Comparison of ENCODE assay signal across 20 cellular contexts in genomic region chr2:10016001-10016801, GRCh38.
"Had no signal": no experiment of that assay in that cellular context is flagged by ENCODE, and none has a peak within 500 bp of the region (broad histone marks: within the 10 kb centered on the region; RNA-seq: fewer than 3 reads in every experiment).

No MANE protein-coding gene starts in this region.

- FAIRE-seq: endothelial cell of umbilical vein had no signal

- H3K4me3 ChIP-seq: mucosa of descending colon, skin epidermis, tibial nerve had no signal

- ATAC-seq: activated CD4-positive, alpha-beta T cell treated with anti-CD3 and anti-CD28 coated beads for 36 hours; activated CD8-positive, alpha-beta T cell treated with anti-CD3 and anti-CD28 coated beads for 36 hours; activated T-cell treated with anti-CD3 and anti-CD28 coated beads, Interleukin-2, amount 50 U/mL, for 4 hours; foreskin keratinocyte; left colon; mucosa of descending colon; naive thymus-derived CD4-positive, alpha-beta T cell; T-helper 17 cell had no signal

- H3K9ac ChIP-seq: parathyroid adenoma had no signal

- H3K4me1 ChIP-seq: tibial nerve had no signal

- H3K27ac ChIP-seq: foreskin keratinocyte, parathyroid adenoma, skin epidermis, tibial nerve, WERI-Rb-1 had no signal

- H3K9me3 ChIP-seq: mucosa of descending colon had no signal

- H2AFZ ChIP-seq: parathyroid adenoma had no signal

- H3K27me3 ChIP-seq: foreskin keratinocyte, tibial nerve had no signal

- H3K36me3 ChIP-seq: tibial nerve, WERI-Rb-1 had no signal

- DNase-seq: activated CD4-positive, alpha-beta T cell treated with anti-CD3 and anti-CD28 coated beads for 36 hours; activated CD8-positive, alpha-beta T cell treated with anti-CD3 and anti-CD28 coated beads for 36 hours; activated effector memory CD4-positive, alpha-beta T cell treated with Interleukin-2 at 50 U/mL for 16 hours; activated T-cell treated with anti-CD3 and anti-CD28 coated beads, Interleukin-2, amount 50 U/mL, for 4 hours; amniotic stem cell; cortex of kidney; effector CD8-positive, alpha-beta T cell; foreskin keratinocyte; left colon; naive thymus-derived CD4-positive, alpha-beta T cell; stimulated activated CD4-positive, alpha-beta T cell treated with anti-CD3 and anti-CD28 coated beads, Interleukin-4, amount 100 ng/mL, for 24 hours; stimulated activated naive CD4-positive, alpha-beta T cell treated with Interleukin-2 at 50 U/mL for 16 hours; substantia nigra; T-helper 17 cell; WERI-Rb-1 had no signal

- H3K79me2 ChIP-seq: parathyroid adenoma had no signal
